19 cellular contexts compared by ENCODE assay signal in genomic region chr3:43217633-43218032, GRCh38.
A peak's percentile ranks its signal among the peaks of the same experiment; 100 is the strongest.
DNase-seq lines count a peak whose midpoint lies in the region; ATAC-seq, FAIRE-seq and TF ChIP-seq lines count a peak whose summit lies in the region.
"Had no signal": no experiment of that assay in that cellular context is flagged by ENCODE, and none has a peak within 500 bp of the region (broad histone marks: within the 10 kb centered on the region; RNA-seq: fewer than 3 reads in every experiment).

No MANE protein-coding gene starts in this region.

- H3K4me3 Mint-ChIP-seq in activated T-cell treated with anti-CD3 and anti-CD28 coated beads, Interleukin-2, amount 50 U/mL, for 24 hours, result no peak overlapping the region
- no peak overlapping the region for H3K4me3 Mint-ChIP-seq in activated T-cell treated with anti-CD3 and anti-CD28 coated beads, Interleukin-2, amount 50 U/mL, for 72 hours
- peak overlapping the region in 9 of 10 donors; percentile 26 to 85 (median 71) for H3K4me3 Mint-ChIP-seq in naive thymus-derived CD8-positive, alpha-beta T cell
- H3K4me3 Mint-ChIP-seq: T-helper 1 cell treated with Interleukin-12 subunit alpha and Interleukin-12 subunit beta and Interleukin-4 antibody, amounts not matched to agents 30 μg/mL and 1 μg/mL, for 36 hours had no signal

- TF ChIP-seq CTCF in choroid plexus epithelial cell (conservative IDR thresholded peaks at IDR 0.05; ENCODE audit: low read depth, low read length), result no peak

- no peak overlapping the region for H3K4me3 ChIP-seq in choroid plexus epithelial cell (ENCODE audit: low read depth, low read length)
- H3K4me3 ChIP-seq: hepatocyte, MG63, prostate gland had no signal

- no peak for TF ChIP-seq POLR2A in H54 (IDR thresholded peaks at IDR 0.05; ENCODE audit: low read depth, low read length)

- no peaks in the 10 kb centered on the region for H3K27me3 Mint-ChIP-seq in activated T-cell treated with anti-CD3 and anti-CD28 coated beads, Interleukin-2, amount 50 U/mL, for 24 hours
- H3K27me3 Mint-ChIP-seq in activated T-cell treated with anti-CD3 and anti-CD28 coated beads, Interleukin-2, amount 50 U/mL, for 72 hours (ENCODE audit: low read depth), result no peaks in the 10 kb centered on the region
- no peaks in the 10 kb centered on the region for H3K27me3 Mint-ChIP-seq in naive thymus-derived CD8-positive, alpha-beta T cell

- POLR2A ChIA-PET in naive thymus-derived CD8-positive, alpha-beta T cell (lab: Charles Lee), result interaction anchor here (0.6 to 3.8 kb wide), 12 partner anchors 23 to 864 kb away, joined by 3 to 24 read pairs (median 6); partner anchors contain the start of gene SNRK

- H3K36me3 Mint-ChIP-seq in activated T-cell treated with anti-CD3 and anti-CD28 coated beads, Interleukin-2, amount 50 U/mL, for 24 hours (ENCODE audit: low read depth), result no peaks in the 10 kb centered on the region
- no peaks in the 10 kb centered on the region for H3K36me3 Mint-ChIP-seq in activated T-cell treated with anti-CD3 and anti-CD28 coated beads, Interleukin-2, amount 50 U/mL, for 72 hours (ENCODE audit: insufficient read depth in 2 of 2)
- no peaks in the 10 kb centered on the region for H3K36me3 Mint-ChIP-seq in naive thymus-derived CD8-positive, alpha-beta T cell

- no peaks in the 10 kb centered on the region for H3K9me3 Mint-ChIP-seq in activated T-cell treated with anti-CD3 and anti-CD28 coated beads, Interleukin-2, amount 50 U/mL, for 24 hours
- H3K9me3 Mint-ChIP-seq in activated T-cell treated with anti-CD3 and anti-CD28 coated beads, Interleukin-2, amount 50 U/mL, for 72 hours, result no peaks in the 10 kb centered on the region
- H3K9me3 Mint-ChIP-seq in naive thymus-derived CD8-positive, alpha-beta T cell, result peaks cover 0 to 3% (median 0%) of the 10 kb centered on the region in 9 donors
- H3K9me3 Mint-ChIP-seq: T-helper 1 cell treated with Interleukin-12 subunit alpha and Interleukin-12 subunit beta and Interleukin-4 antibody, amounts not matched to agents 30 μg/mL and 1 μg/mL, for 36 hours had no signal

- no peak for FAIRE-seq in H54 (lab: Jason Lieb, UNC)

- ATAC-seq in activated T-cell treated with anti-CD3 and anti-CD28 coated beads, Interleukin-2, amount 50 U/mL, for 72 hours (replicated peaks in 1 of 2), result no peak
- no peak for ATAC-seq in naive thymus-derived CD8-positive, alpha-beta T cell
- ATAC-seq in GM21526 (IDR thresholded peaks at IDR 0.05; ENCODE audit: low FRiP score, unreplicated experiment), result no peak

- no peak for DNase-seq in activated T-cell treated with anti-CD3 and anti-CD28 coated beads, Interleukin-2, amount 50 U/mL, for 24 hours
- DNase-seq in activated T-cell treated with anti-CD3 and anti-CD28 coated beads, Interleukin-2, amount 50 U/mL, for 72 hours, result no peak
- DNase-seq in H54 (ENCODE audit: insufficient read length, low spot score) (peak; percentile 42), choroid plexus epithelial cell (ENCODE audit: low read depth) (peak; percentile 41), hippocampal formation (lab: John Stamatoyannopoulos, UW) (no peak), cerebellar cortex (ENCODE audit: low spot score) (no peak)
- DNase-seq in naive thymus-derived CD8-positive, alpha-beta T cell, result no peak
- DNase-seq: 8988T; activated CD4-positive, CD25-positive, alpha-beta regulatory T cell; activated gamma-delta T cell; DMS79 treated with DMSO at 0.1 percent for 48 hours; erythroblast; MG63; NCI-H187; NCI-H446 treated with DMSO at 0.1 percent for 48 hours had no signal

- H3K27ac Mint-ChIP-seq in activated T-cell treated with anti-CD3 and anti-CD28 coated beads, Interleukin-2, amount 50 U/mL, for 24 hours, result peak overlapping the region; percentile 8
- no peak overlapping the region for H3K27ac Mint-ChIP-seq in activated T-cell treated with anti-CD3 and anti-CD28 coated beads, Interleukin-2, amount 50 U/mL, for 72 hours
- peak overlapping the region; percentile 89 to 95 (median 93) for H3K27ac Mint-ChIP-seq in naive thymus-derived CD8-positive, alpha-beta T cell
- H3K27ac Mint-ChIP-seq: T-helper 1 cell treated with Interleukin-12 subunit alpha and Interleukin-12 subunit beta and Interleukin-4 antibody, amounts not matched to agents 30 μg/mL and 1 μg/mL, for 36 hours had no signal

- peaks cover 62% of the 10 kb centered on the region for H3K4me1 Mint-ChIP-seq in activated T-cell treated with anti-CD3 and anti-CD28 coated beads, Interleukin-2, amount 50 U/mL, for 24 hours (ENCODE audit: low read depth)
- peaks cover 58% of the 10 kb centered on the region for H3K4me1 Mint-ChIP-seq in activated T-cell treated with anti-CD3 and anti-CD28 coated beads, Interleukin-2, amount 50 U/mL, for 72 hours (ENCODE audit: low read depth)
- peaks cover 53 to 80% (median 76%) of the 10 kb centered on the region in 4 donors for H3K4me1 Mint-ChIP-seq in naive thymus-derived CD8-positive, alpha-beta T cell

Comparison
In these comparisons a context has a peak if more than half of its experiments do, and no peak if none do; other contexts are left out.
1. DNase-seq: peak in H54 (single experiment) and choroid plexus epithelial cell (single experiment); none in activated T-cell treated with anti-CD3 and anti-CD28 coated beads, Interleukin-2, amount 50 U/mL, for 24 hours (single experiment), activated T-cell treated with anti-CD3 and anti-CD28 coated beads, Interleukin-2, amount 50 U/mL, for 72 hours (0 of 2), naive thymus-derived CD8-positive, alpha-beta T cell (0 of 10), hippocampal formation (0 of 2) and cerebellar cortex (single experiment).
2. H3K4me3 Mint-ChIP-seq: peak in naive thymus-derived CD8-positive, alpha-beta T cell (9 of 10); none in activated T-cell treated with anti-CD3 and anti-CD28 coated beads, Interleukin-2, amount 50 U/mL, for 24 hours (single experiment) and activated T-cell treated with anti-CD3 and anti-CD28 coated beads, Interleukin-2, amount 50 U/mL, for 72 hours (0 of 2).